ENCODE assay signal across 8 cellular contexts in the genomic region with DNA sequence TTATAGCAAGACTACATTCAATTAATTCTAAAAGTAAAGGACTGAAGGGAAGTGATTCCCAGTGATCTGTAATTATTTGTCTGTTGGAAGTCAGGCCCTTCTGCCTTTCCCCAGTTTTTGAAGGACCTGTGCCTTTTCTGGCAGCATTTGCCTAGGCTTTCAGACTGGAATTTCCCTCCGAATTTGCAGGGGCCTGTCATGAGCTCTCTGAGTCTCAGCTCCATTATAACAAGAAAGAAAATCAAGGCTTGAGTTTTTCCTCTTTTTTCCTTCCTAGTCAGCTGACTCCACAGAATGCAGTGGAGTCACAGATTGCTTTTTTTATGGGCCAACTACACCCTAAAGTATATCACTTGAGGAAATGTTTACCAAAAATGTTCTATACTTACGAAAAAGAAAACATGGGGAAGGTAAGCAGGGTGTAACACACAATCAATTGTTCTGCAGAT. TPM values are rescaled to one million over a fixed set of nuclear protein-coding genes. Genes with fewer than 3 reads are reported as not detected.
A peak's percentile ranks its signal among the peaks of the same experiment; 100 is the strongest.
DNase-seq lines count a peak whose midpoint lies in the region; ATAC-seq, FAIRE-seq and TF ChIP-seq lines count a peak whose summit lies in the region.

No MANE protein-coding gene starts in this region.

- 1 to 6% methylated on average over 2 of the region's 2 CpGs for WGBS in pancreas, 2 donors

- H3K27ac ChIP-seq in pancreas: peak overlapping the region; percentile 70 to 99 (median 90)

- TF ChIP-seq CTCF in GM12864 (IDR thresholded peaks at IDR 0.05; ENCODE audit: low read depth, low read length, missing control alignments) (no peak), epithelial cell of esophagus (IDR thresholded peaks at IDR 0.05; ENCODE audit: insufficient read depth, low read depth, low read length, missing control alignments) (no peak), pancreas (IDR thresholded peaks at IDR 0.05) (no peak)

- no peaks in the 10 kb centered on the region for H3K36me3 ChIP-seq in NT2/D1 (ENCODE audit: insufficient read depth, insufficient read length, low read length)
- no peaks in the 10 kb centered on the region for H3K36me3 ChIP-seq in pancreas

- intact Hi-C loops in pancreas (cut with DNase I) (no loop called here), head of caudate nucleus (cut with DNase I) (no loop called here)

- H3K4me3 ChIP-seq in GM12864 (ENCODE audit: low read depth, low read length) (peak overlapping the region; percentile 25; the same call in 1 of the 2 replicates), NT2/D1 (ENCODE audit: insufficient read length, low read depth) (peak overlapping the region; percentile 57), epithelial cell of esophagus (ENCODE audit: low read length) (peak overlapping the region; percentile 47), pancreas (peak overlapping the region; percentile 44 to 75 (median 65))

- no peak for DNase-seq in GM12864 (ENCODE audit: low read depth)
- no peak for DNase-seq in NT2/D1 (ENCODE audit: low read depth, low spot score)
- DNase-seq in epithelial cell of esophagus (ENCODE audit: low read depth): no peak
- DNase-seq in pancreas: no peak
- DNase-seq in stimulated activated naive CD4-positive, alpha-beta T cell treated with Interleukin-2 at 50 U/mL for 16 hours (lab: John Stamatoyannopoulos, UW): no peak
- no peak for DNase-seq in head of caudate nucleus
- DNase-seq in UCSD-AML1 (lab: John Stamatoyannopoulos, UW; ENCODE audit: unreplicated experiment): no peak

- no peaks in the 10 kb centered on the region for H3K9me3 ChIP-seq in NT2/D1 (ENCODE audit: insufficient read depth, low read length)
- H3K9me3 ChIP-seq in pancreas: no peaks in the 10 kb centered on the region

- H3K27me3 ChIP-seq in NT2/D1 (ENCODE audit: insufficient read depth, insufficient read length) (peaks cover 65% of the 10 kb centered on the region), pancreas (no peaks in the 10 kb centered on the region)

- H3K4me1 ChIP-seq in NT2/D1 (ENCODE audit: insufficient read depth, insufficient read length) (no peaks in the 10 kb centered on the region), pancreas (peaks cover 5 to 28% (median 24%) of the 10 kb centered on the region in 3 donors)

- no peak for FAIRE-seq in pancreas (lab: Jason Lieb, UNC)

- H3K9ac ChIP-seq in NT2/D1 (ENCODE audit: insufficient read length, low read depth): peak overlapping the region; percentile 52

- no peak for ATAC-seq in pancreas
- no peak for ATAC-seq in HG03520 (IDR thresholded peaks at IDR 0.05; ENCODE audit: unreplicated experiment)

RNA-seq across cellular contexts. Expression of gene NR5A2, which starts 1.1 kb away (rescaled TPM):
- total RNA-seq in pancreas: 100 to 1,000 TPM in 1 of 6 donors, 10 to 100 TPM in 5; 72.4 to 114 (median 89.9) TPM
- 10 to 100 TPM; 28.3 to 29.6 TPM for polyA plus RNA-seq in pancreas
